In the genomic region with DNA sequence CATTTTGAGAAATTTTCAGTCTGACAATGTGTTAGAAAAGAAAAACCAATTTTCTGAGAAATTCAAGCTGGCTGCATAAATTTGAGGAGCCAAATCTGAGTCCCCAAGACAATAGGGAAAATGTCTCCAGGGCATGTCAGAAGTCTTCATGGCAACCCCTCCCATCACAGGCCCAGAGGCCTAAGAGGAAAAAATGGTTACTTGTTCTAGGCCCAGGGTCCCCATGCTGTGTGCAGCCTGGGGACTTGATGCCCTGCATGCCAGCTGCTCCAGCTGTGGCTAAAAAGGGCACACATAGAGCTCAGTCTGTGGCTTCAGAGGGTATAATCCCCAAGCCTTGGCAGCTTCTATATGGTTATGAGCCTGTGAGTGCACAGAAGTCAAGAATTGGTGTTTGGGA, we compare ENCODE assay signal across 8 cellular contexts.
"Had no signal": no experiment of that assay in that cellular context is flagged by ENCODE, and none has a peak within 500 bp of the region (broad histone marks: within the 10 kb centered on the region; RNA-seq: fewer than 3 reads in every experiment).

No MANE protein-coding gene starts in this region.

- DNase-seq: GDM1, GF-D8 had no signal

- FAIRE-seq: G401.6, GM12878, GM12891, GM12892, GM18507, GM19239 had no signal

- ATAC-seq: GM12878 had no signal

- H3K4me3 ChIP-seq: GM12878 had no signal
